In the genomic region with DNA sequence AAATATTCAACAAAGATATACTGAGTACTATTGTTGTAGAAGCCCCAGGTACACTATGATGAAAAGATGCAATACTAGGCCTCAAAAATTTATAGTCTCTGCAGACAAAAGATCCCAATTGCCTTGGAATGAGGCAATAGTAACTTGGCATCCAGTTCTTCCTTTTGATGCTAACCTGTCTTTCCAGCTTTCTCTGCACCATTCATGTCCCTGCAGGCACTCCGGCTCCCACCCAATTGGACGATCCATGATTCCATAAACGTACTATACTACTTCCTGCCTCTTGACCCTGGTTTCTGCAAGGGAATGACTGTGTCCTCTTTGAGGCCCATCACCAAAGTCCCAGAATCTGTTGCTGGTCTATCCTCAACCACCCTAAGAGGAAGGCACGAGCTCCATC, we compare ENCODE assay signal across 23 cellular contexts. TPM values are rescaled to one million over a fixed set of nuclear protein-coding genes. Genes with fewer than 3 reads are reported as not detected.
DNase-seq lines count a peak whose midpoint lies in the region; ATAC-seq, FAIRE-seq and TF ChIP-seq lines count a peak whose summit lies in the region.
"Had no signal": no experiment of that assay in that cellular context is flagged by ENCODE, and none has a peak within 500 bp of the region (broad histone marks: within the 10 kb centered on the region; RNA-seq: fewer than 3 reads in every experiment).

No MANE protein-coding gene starts in this region.

- H3K4me2 ChIP-seq in PC-3 (ENCODE audit: low read length) = no peak overlapping the region
- H3K4me2 ChIP-seq in astrocyte (ENCODE audit: low read length) = no peak overlapping the region

- peak; percentile 30 for DNase-seq in PC-3
- DNase-seq in astrocyte (ENCODE audit: low read depth) = no peak
- no peak for DNase-seq in stimulated activated effector memory CD8-positive, alpha-beta T cell treated with anti-CD3 and anti-CD28 coated beads, Interleukin-12 subunit alpha, Interleukin-12 subunit beta, amount 100 ng/mL, for 72 hours (ENCODE audit: low spot score in 2 of 2)
- DNase-seq in activated CD8-positive, alpha-beta memory T cell treated with anti-CD3 and anti-CD28 coated beads, Interleukin-2, amount 10 ng/mL, durations not matched to agents 7 days and 5 days = no peak
- no peak for DNase-seq in T-helper 2 cell
- no peak for DNase-seq in NCI-H2196 treated with DMSO at 0.1 percent for 48 hours (lab: John Stamatoyannopoulos, UW; ENCODE audit: unreplicated experiment)
- DNase-seq in ascending aorta (ENCODE audit: low spot score in 2 of 2) = no peak
- DNase-seq: CD4-positive, alpha-beta memory T cell; DND-41; KBM-7; NCI-H1105; NCI-H146; NCI-H2081 treated with DMSO at 0.1 percent for 48 hours; NCI-H510A; NCI-H748 treated with DMSO at 0.1 percent for 48 hours; SJCRH30 had no signal

- H3K27ac ChIP-seq in PC-3 (ENCODE audit: low read length) = 0 out of 2 replicates have a peak overlapping the region, but pooled peaks have one; percentile 6
- H3K27ac ChIP-seq in astrocyte (ENCODE audit: low read depth, low read length) = no peak overlapping the region
- H3K27ac ChIP-seq in esophagus (ENCODE audit: low read depth in 2 of 2, low read length in 1 of 2) = peak overlapping the region; percentile 51 to 63
- no peak overlapping the region for H3K27ac ChIP-seq in ascending aorta
- H3K27ac ChIP-seq: HL-60, SJCRH30 had no signal

- no peak for TF ChIP-seq CTCF in PC-3 (conservative IDR thresholded peaks at IDR 0.05; ENCODE audit: low read depth, low read length)
- TF ChIP-seq CTCF in astrocyte (IDR thresholded peaks at IDR 0.05; ENCODE audit: insufficient read depth, low read depth, low read length) = no peak
- no peak for TF ChIP-seq CTCF in ascending aorta (IDR thresholded peaks at IDR 0.05)

- peaks cover 1% of the 10 kb centered on the region for H3K4me1 Mint-ChIP-seq in astrocyte (ENCODE audit: low read depth, unreplicated experiment)
- peaks cover 22% of the 10 kb centered on the region for H3K4me1 Mint-ChIP-seq in stimulated activated effector memory CD8-positive, alpha-beta T cell treated with anti-CD3 and anti-CD28 coated beads, Interleukin-12 subunit alpha, Interleukin-12 subunit beta, amount 100 ng/mL, for 72 hours
- peaks cover 10% of the 10 kb centered on the region for H3K4me1 Mint-ChIP-seq in activated CD8-positive, alpha-beta memory T cell treated with anti-CD3 and anti-CD28 coated beads, Interleukin-2, amount 10 ng/mL, durations not matched to agents 7 days and 5 days

- no peaks in the 10 kb centered on the region; the same call in 1 of the 2 replicates for H3K36me3 ChIP-seq in PC-3 (ENCODE audit: low read depth, low read length)
- H3K36me3 ChIP-seq in astrocyte (ENCODE audit: insufficient read depth, low read length) = no peaks in the 10 kb centered on the region
- peaks cover 0 to 2% of the 10 kb centered on the region in 2 donors for H3K36me3 ChIP-seq in esophagus (ENCODE audit: control insufficient read depth in 2 of 2, insufficient read depth in 2 of 2, low read length in 1 of 2)
- H3K36me3 ChIP-seq in ascending aorta = no peaks in the 10 kb centered on the region
- H3K36me3 ChIP-seq: SJCRH30 had no signal

- CTCF ChIA-PET in PC-3 (lab: Charles Lee) = interaction anchor here (2.2 kb wide), 1 partner anchor 74 kb away, joined by 12 read pairs; no protein-coding TSS in a partner anchor
- CTCF ChIA-PET in activated CD8-positive, alpha-beta memory T cell treated with anti-CD3 and anti-CD28 coated beads, Interleukin-2, amount 10 ng/mL, durations not matched to agents 7 days and 5 days (lab: Charles Lee) = interaction anchor here (1.1 to 13.5 kb wide), 6 partner anchors 11 to 146 kb away, joined by 3 to 228 read pairs (median 10); a partner anchor contains a TSS

- peaks cover 6% of the 10 kb centered on the region for H3K36me3 Mint-ChIP-seq in astrocyte (ENCODE audit: low read depth, unreplicated experiment)
- peaks cover 11% of the 10 kb centered on the region for H3K36me3 Mint-ChIP-seq in stimulated activated effector memory CD8-positive, alpha-beta T cell treated with anti-CD3 and anti-CD28 coated beads, Interleukin-12 subunit alpha, Interleukin-12 subunit beta, amount 100 ng/mL, for 72 hours
- H3K36me3 Mint-ChIP-seq in activated CD8-positive, alpha-beta memory T cell treated with anti-CD3 and anti-CD28 coated beads, Interleukin-2, amount 10 ng/mL, durations not matched to agents 7 days and 5 days = no peaks in the 10 kb centered on the region
- H3K36me3 Mint-ChIP-seq: CD4-positive, alpha-beta memory T cell had no signal

- no peaks in the 10 kb centered on the region for H3K9me2 ChIP-seq in PC-3 (replicated peaks; ENCODE audit: low read length)

- POLR2A ChIA-PET in PC-3 (lab: Charles Lee; ENCODE audit: unreplicated experiment) = no interaction called here

- ATAC-seq in PC-3 = no peak
- no peak for ATAC-seq in stimulated activated effector memory CD8-positive, alpha-beta T cell treated with anti-CD3 and anti-CD28 coated beads, Interleukin-12 subunit alpha, Interleukin-12 subunit beta, amount 100 ng/mL, for 72 hours
- ATAC-seq in activated CD8-positive, alpha-beta memory T cell treated with anti-CD3 and anti-CD28 coated beads, Interleukin-2, amount 10 ng/mL, durations not matched to agents 7 days and 5 days = no peak
- ATAC-seq: Panc1 had no signal

- peaks cover 2% of the 10 kb centered on the region for H3K9me3 Mint-ChIP-seq in astrocyte (ENCODE audit: unreplicated experiment)
- no peaks in the 10 kb centered on the region for H3K9me3 Mint-ChIP-seq in stimulated activated effector memory CD8-positive, alpha-beta T cell treated with anti-CD3 and anti-CD28 coated beads, Interleukin-12 subunit alpha, Interleukin-12 subunit beta, amount 100 ng/mL, for 72 hours
- H3K9me3 Mint-ChIP-seq in activated CD8-positive, alpha-beta memory T cell treated with anti-CD3 and anti-CD28 coated beads, Interleukin-2, amount 10 ng/mL, durations not matched to agents 7 days and 5 days (ENCODE audit: low read depth) = no peaks in the 10 kb centered on the region
- H3K9me3 Mint-ChIP-seq: CD4-positive, alpha-beta memory T cell had no signal

- H3K79me2 ChIP-seq in PC-3 (ENCODE audit: low read length) (no peaks in the 10 kb centered on the region), astrocyte (ENCODE audit: insufficient read depth, low read length) (no peaks in the 10 kb centered on the region)

- H3K4me3 Mint-ChIP-seq in astrocyte (ENCODE audit: unreplicated experiment) = no peak overlapping the region
- no peak overlapping the region for H3K4me3 Mint-ChIP-seq in stimulated activated effector memory CD8-positive, alpha-beta T cell treated with anti-CD3 and anti-CD28 coated beads, Interleukin-12 subunit alpha, Interleukin-12 subunit beta, amount 100 ng/mL, for 72 hours
- no peak overlapping the region for H3K4me3 Mint-ChIP-seq in activated CD8-positive, alpha-beta memory T cell treated with anti-CD3 and anti-CD28 coated beads, Interleukin-2, amount 10 ng/mL, durations not matched to agents 7 days and 5 days
- H3K4me3 Mint-ChIP-seq: CD4-positive, alpha-beta memory T cell had no signal

- no peaks in the 10 kb centered on the region for H3F3A ChIP-seq in PC-3 (ENCODE audit: low read length, unreplicated experiment)

- intact Hi-C loops in PC-3 (cut with micrococcal nuclease) = no loop called here
- intact Hi-C loops in ascending aorta (cut with DNase I) = no loop called here

- no TSS peak for BruUV-seq in PC-3 (replicated peaks; lab: Mats Ljungman, UMichigan)

- FAIRE-seq in astrocyte (lab: Jason Lieb, UNC) = no peak
- FAIRE-seq: GM12878, H54 had no signal

- peak overlapping the region; percentile 22 for H3K27ac Mint-ChIP-seq in astrocyte (ENCODE audit: unreplicated experiment)
- H3K27ac Mint-ChIP-seq in stimulated activated effector memory CD8-positive, alpha-beta T cell treated with anti-CD3 and anti-CD28 coated beads, Interleukin-12 subunit alpha, Interleukin-12 subunit beta, amount 100 ng/mL, for 72 hours = peak overlapping the region; percentile 5
- no peak overlapping the region for H3K27ac Mint-ChIP-seq in activated CD8-positive, alpha-beta memory T cell treated with anti-CD3 and anti-CD28 coated beads, Interleukin-2, amount 10 ng/mL, durations not matched to agents 7 days and 5 days

- H3K4me3 ChIP-seq in PC-3 (ENCODE audit: low read length) (no peak overlapping the region), astrocyte (ENCODE audit: insufficient read depth, low read depth, low read length) (no peak overlapping the region), esophagus (ENCODE audit: low read depth in 1 of 2, low read length in 2 of 2) (no peak overlapping the region), ascending aorta (no peak overlapping the region)
- H3K4me3 ChIP-seq: GM12878, SJCRH30 had no signal

- H4K20me1 ChIP-seq in PC-3 (ENCODE audit: low read length) (no peaks in the 10 kb centered on the region), astrocyte (ENCODE audit: insufficient read depth, low read length) (no peaks in the 10 kb centered on the region)

- peaks cover 38% of the 10 kb centered on the region for H3K27me3 Mint-ChIP-seq in astrocyte (ENCODE audit: low read depth, unreplicated experiment)
- H3K27me3 Mint-ChIP-seq in activated CD8-positive, alpha-beta memory T cell treated with anti-CD3 and anti-CD28 coated beads, Interleukin-2, amount 10 ng/mL, durations not matched to agents 7 days and 5 days = peaks cover 12% of the 10 kb centered on the region

- H2AFZ ChIP-seq in PC-3 (ENCODE audit: low read length) (no peak overlapping the region), astrocyte (ENCODE audit: low read depth, low read length) (no peak overlapping the region)

- H3K9me3 ChIP-seq in PC-3 (ENCODE audit: low read length) (no peaks in the 10 kb centered on the region), astrocyte (ENCODE audit: insufficient read depth, low read depth, low read length) (no peaks in the 10 kb centered on the region), esophagus (ENCODE audit: control insufficient read depth in 2 of 2, insufficient read depth in 1 of 2, low read depth in 1 of 2, low read length in 1 of 2) (no peaks in the 10 kb centered on the region), ascending aorta (no peaks in the 10 kb centered on the region)
- H3K9me3 ChIP-seq: SJCRH30 had no signal

- H3K4me1 ChIP-seq in PC-3 (ENCODE audit: insufficient read depth, low read length) = peaks cover 31% of the 10 kb centered on the region
- H3K4me1 ChIP-seq in astrocyte (ENCODE audit: insufficient read depth, low read length) = no peaks in the 10 kb centered on the region
- peaks cover under 1 to 18% of the 10 kb centered on the region in 2 donors for H3K4me1 ChIP-seq in esophagus (ENCODE audit: control insufficient read depth in 2 of 2, insufficient read depth in 2 of 2, low read length in 1 of 2)
- H3K4me1 ChIP-seq in ascending aorta = peaks cover 0 to 2% of the 10 kb centered on the region in 2 donors

- H3K9ac ChIP-seq in PC-3 (ENCODE audit: low read length) = no peak overlapping the region
- H3K9ac ChIP-seq in astrocyte (ENCODE audit: low read length) = no peak overlapping the region

- no peaks in the 10 kb centered on the region for H3K27me3 ChIP-seq in PC-3 (ENCODE audit: low read length)
- peaks cover 4% of the 10 kb centered on the region for H3K27me3 ChIP-seq in astrocyte (ENCODE audit: insufficient read depth, low read length)
- H3K27me3 ChIP-seq in esophagus (ENCODE audit: control insufficient read depth in 1 of 2, insufficient read depth in 2 of 2, low read length in 2 of 2) = no peaks in the 10 kb centered on the region
- no peaks in the 10 kb centered on the region for H3K27me3 ChIP-seq in ascending aorta
- H3K27me3 ChIP-seq: SJCRH30 had no signal

- WGBS in esophagus, 2 donors = 46 to 59% methylated on average over 4 of the region's 4 CpGs

RNA-seq across cellular contexts. Expression of a gene that starts 8.0 kb away (rescaled TPM):
- total RNA-seq in PC-3 (2014; rRNA removed) = 1,281 and 1,584 TPM in 2 replicates
- 614 and 688 TPM in 2 replicates for total RNA-seq in astrocyte
- 100 to 1,000 TPM; 309 to 366 TPM for polyA plus RNA-seq in esophagus
- 100 to 1,000 TPM; 479 to 513 TPM for total RNA-seq in activated CD8-positive, alpha-beta memory T cell treated with anti-CD3 and anti-CD28 coated beads, Interleukin-2, amount 10 ng/mL, durations not matched to agents 7 days and 5 days
- 363 TPM for total RNA-seq in ascending aorta

RNA-seq across cellular contexts. Expression of a gene that starts 12.1 kb away (rescaled TPM):
- total RNA-seq in PC-3 (2014; rRNA removed) (15.6 and 19.9 TPM in 2 replicates), astrocyte (0.89 and 2.1 TPM in 2 replicates), ascending aorta (0.11 TPM)
- 10 to 100 TPM in 1 of 2 donors, 1 to 10 TPM in 1; 7.4 to 16.1 TPM for polyA plus RNA-seq in esophagus
- total RNA-seq in activated CD8-positive, alpha-beta memory T cell treated with anti-CD3 and anti-CD28 coated beads, Interleukin-2, amount 10 ng/mL, durations not matched to agents 7 days and 5 days = not detected
- total RNA-seq: CD4-positive, alpha-beta memory T cell; GM12878 had no signal
- polyA plus RNA-seq: BJ; CD4-positive, alpha-beta memory T cell had no signal

RNA-seq across cellular contexts. Expression of a gene that starts 20.7 kb away (rescaled TPM):
- total RNA-seq in PC-3 (2014; rRNA removed) (5.9 and 8.7 TPM in 2 replicates), astrocyte (0.43 TPM in 1 of 2 replicates, not detected in the other), ascending aorta (not detected)
- under 1 TPM; 0.05 to 0.14 TPM for polyA plus RNA-seq in esophagus
- not detected for total RNA-seq in activated CD8-positive, alpha-beta memory T cell treated with anti-CD3 and anti-CD28 coated beads, Interleukin-2, amount 10 ng/mL, durations not matched to agents 7 days and 5 days
- total RNA-seq: A673; CD4-positive, alpha-beta memory T cell; GM12878; SJCRH30 had no signal
- polyA plus RNA-seq: BJ; CD4-positive, alpha-beta memory T cell; GM12878 had no signal

RNA-seq across cellular contexts. Expression of a gene that starts 33.4 kb away (rescaled TPM):
- 1.6 and 4.8 TPM in 2 replicates for total RNA-seq in PC-3 (2014; rRNA removed)
- total RNA-seq in astrocyte = 3.2 and 4.3 TPM in 2 replicates
- polyA plus RNA-seq in esophagus = under 1 TPM; 0.44 to 0.61 TPM
- 1 to 10 TPM; 1.3 to 1.6 TPM for total RNA-seq in activated CD8-positive, alpha-beta memory T cell treated with anti-CD3 and anti-CD28 coated beads, Interleukin-2, amount 10 ng/mL, durations not matched to agents 7 days and 5 days
- not detected for total RNA-seq in ascending aorta

Comparison
In these comparisons a context has a peak if more than half of its experiments do, and no peak if none do; other contexts are left out.
1. H3K27ac ChIP-seq: peak in PC-3 (single experiment) and esophagus (2 of 2); none in astrocyte (single experiment) and ascending aorta (0 of 2).